Comparison of ENCODE assay signal across 17 cellular contexts in the genomic region with DNA sequence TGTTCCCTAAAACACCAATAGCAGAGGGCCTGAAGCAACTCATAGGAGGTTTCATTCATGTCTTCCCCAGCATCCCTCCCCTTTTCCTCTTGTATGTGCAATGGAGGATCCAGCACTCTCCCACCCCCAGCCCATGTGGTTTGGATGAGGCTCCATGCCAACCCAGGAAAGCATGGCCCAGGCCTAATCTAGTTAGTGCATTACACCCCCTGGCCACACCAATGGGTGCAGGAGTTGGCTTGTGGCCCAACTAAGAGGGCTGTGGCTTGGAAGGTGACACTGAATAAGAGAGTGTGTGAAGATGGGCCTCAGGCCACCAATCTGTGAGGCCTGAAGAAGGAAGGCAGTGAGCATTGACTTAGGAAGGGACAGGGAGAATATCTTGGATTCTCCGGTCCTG.
DNase-seq lines count a peak whose midpoint lies in the region; TF ChIP-seq lines count a peak whose summit lies in the region.
"Had no signal": no experiment of that assay in that cellular context is flagged by ENCODE, and none has a peak within 500 bp of the region (broad histone marks: within the 10 kb centered on the region; RNA-seq: fewer than 3 reads in every experiment).

No MANE protein-coding gene starts in this region.

- no peak for TF ChIP-seq CTCF in type B pancreatic cell (conservative IDR thresholded peaks at IDR 0.05)

- H3K27me3 ChIP-seq in BLaER1 = no peaks in the 10 kb centered on the region
- no peaks in the 10 kb centered on the region for H3K27me3 ChIP-seq in mesendoderm (ENCODE audit: insufficient read depth, low read length, poor library complexity)

- H3K27ac ChIP-seq in BLaER1 (no peak overlapping the region), mesendoderm (ENCODE audit: low read depth, low read length) (no peak overlapping the region)
- H3K27ac ChIP-seq: 22Rv1, A549 had no signal

- H2BK120ac ChIP-seq in mesendoderm (ENCODE audit: low read depth, low read length) = no peak overlapping the region

- POLR2A ChIA-PET in activated CD4-positive, alpha-beta T cell treated with anti-CD3 and anti-CD28 coated beads, Interleukin-2, amount 10 ng/mL, durations not matched to agents 7 days and 5 days (lab: Charles Lee) = no interaction called here

- H3K4me2 ChIP-seq in BLaER1 (peak overlapping the region; percentile 70; the same call in 1 of the 2 replicates), mesendoderm (ENCODE audit: low read length) (no peak overlapping the region)
- H3K4me2 ChIP-seq: A549 had no signal

- peak; percentile 50 for DNase-seq in activated CD4-positive, alpha-beta T cell treated with anti-CD3 and anti-CD28 coated beads, Interleukin-2, amount 10 ng/mL, durations not matched to agents 24 days and 14 days
- DNase-seq in activated CD4-positive, alpha-beta T cell treated with anti-CD3 and anti-CD28 coated beads, Interleukin-2, amount 10 ng/mL, durations not matched to agents 7 days and 5 days = no peak
- DNase-seq in islet precursor cell (peak; percentile 32), type B pancreatic cell (ENCODE audit: extremely low spot score, unreplicated experiment) (peak; percentile 42), NCI-H1105 treated with DMSO at 0.1 percent for 48 hours (lab: John Stamatoyannopoulos, UW) (no peak), mesendoderm (no peak)
- DNase-seq: AML-193; CD4-positive, alpha-beta memory T cell; DMS153; DMS79; GDM1; GOT3; H7 had no signal

- H3K4me1 ChIP-seq in BLaER1 (peaks cover 63% of the 10 kb centered on the region), mesendoderm (ENCODE audit: control insufficient read depth, low read depth, low read length) (no peaks in the 10 kb centered on the region)
- H3K4me1 ChIP-seq: A549 had no signal

- no peaks in the 10 kb centered on the region for H3K27me3 Mint-ChIP-seq in activated CD4-positive, alpha-beta T cell treated with anti-CD3 and anti-CD28 coated beads, Interleukin-2, amount 10 ng/mL, durations not matched to agents 24 days and 14 days
- H3K27me3 Mint-ChIP-seq in activated CD4-positive, alpha-beta T cell treated with anti-CD3 and anti-CD28 coated beads, Interleukin-2, amount 10 ng/mL, durations not matched to agents 7 days and 5 days = peaks cover 15% of the 10 kb centered on the region
- H3K27me3 Mint-ChIP-seq in type B pancreatic cell = peaks cover 10% of the 10 kb centered on the region

- no peak overlapping the region for H3K27ac Mint-ChIP-seq in activated CD4-positive, alpha-beta T cell treated with anti-CD3 and anti-CD28 coated beads, Interleukin-2, amount 10 ng/mL, durations not matched to agents 24 days and 14 days
- no peak overlapping the region for H3K27ac Mint-ChIP-seq in activated CD4-positive, alpha-beta T cell treated with anti-CD3 and anti-CD28 coated beads, Interleukin-2, amount 10 ng/mL, durations not matched to agents 7 days and 5 days
- no peak overlapping the region for H3K27ac Mint-ChIP-seq in type B pancreatic cell
- H3K27ac Mint-ChIP-seq: CD14-positive monocyte; CD4-positive, alpha-beta memory T cell had no signal

- no peak overlapping the region for H3K18ac ChIP-seq in mesendoderm (ENCODE audit: low read length)

- no peaks in the 10 kb centered on the region for H3K9me3 Mint-ChIP-seq in activated CD4-positive, alpha-beta T cell treated with anti-CD3 and anti-CD28 coated beads, Interleukin-2, amount 10 ng/mL, durations not matched to agents 24 days and 14 days
- no peaks in the 10 kb centered on the region for H3K9me3 Mint-ChIP-seq in activated CD4-positive, alpha-beta T cell treated with anti-CD3 and anti-CD28 coated beads, Interleukin-2, amount 10 ng/mL, durations not matched to agents 7 days and 5 days
- H3K9me3 Mint-ChIP-seq in type B pancreatic cell = no peaks in the 10 kb centered on the region

- H3K9ac ChIP-seq in BLaER1 = no peak overlapping the region
- H3K9ac ChIP-seq in mesendoderm (ENCODE audit: low read length) = no peak overlapping the region

- H3K4ac ChIP-seq in mesendoderm (ENCODE audit: low read depth, low read length) = no peak overlapping the region

- H3K36me3 ChIP-seq in BLaER1 (no peaks in the 10 kb centered on the region), mesendoderm (ENCODE audit: control insufficient read depth, insufficient read depth, low read length) (no peaks in the 10 kb centered on the region)

- H2BK15ac ChIP-seq in mesendoderm (replicated peaks; ENCODE audit: low read depth) = no peak overlapping the region

- H3K4me3 ChIP-seq in BLaER1 (no peak overlapping the region), mesendoderm (ENCODE audit: low read length) (no peak overlapping the region)
- H3K4me3 ChIP-seq: A549 had no signal

- no peaks in the 10 kb centered on the region for H3K79me1 ChIP-seq in mesendoderm (ENCODE audit: low read length)

- H3K4me3 Mint-ChIP-seq in activated CD4-positive, alpha-beta T cell treated with anti-CD3 and anti-CD28 coated beads, Interleukin-2, amount 10 ng/mL, durations not matched to agents 24 days and 14 days = no peak overlapping the region
- H3K4me3 Mint-ChIP-seq in activated CD4-positive, alpha-beta T cell treated with anti-CD3 and anti-CD28 coated beads, Interleukin-2, amount 10 ng/mL, durations not matched to agents 7 days and 5 days = no peak overlapping the region
- H3K4me3 Mint-ChIP-seq in type B pancreatic cell = no peak overlapping the region
- H3K4me3 Mint-ChIP-seq: CD14-positive monocyte; CD4-positive, alpha-beta memory T cell had no signal

- H3K36me3 Mint-ChIP-seq in activated CD4-positive, alpha-beta T cell treated with anti-CD3 and anti-CD28 coated beads, Interleukin-2, amount 10 ng/mL, durations not matched to agents 24 days and 14 days (ENCODE audit: low read depth) = no peaks in the 10 kb centered on the region
- no peaks in the 10 kb centered on the region for H3K36me3 Mint-ChIP-seq in activated CD4-positive, alpha-beta T cell treated with anti-CD3 and anti-CD28 coated beads, Interleukin-2, amount 10 ng/mL, durations not matched to agents 7 days and 5 days (ENCODE audit: low read depth)
- no peaks in the 10 kb centered on the region for H3K36me3 Mint-ChIP-seq in type B pancreatic cell
- H3K36me3 Mint-ChIP-seq: CD14-positive monocyte; CD4-positive, alpha-beta memory T cell had no signal

- WGBS in mesendoderm (ENCODE audit: extremely low coverage, insufficient coverage, low lambda C conversion rate) = no CpG with 5 or more reads among the region's 1 CpG

- H4K5ac ChIP-seq in mesendoderm (ENCODE audit: low read length) = no peak overlapping the region

- H3K9me3 ChIP-seq in BLaER1 = peaks cover 30% of the 10 kb centered on the region
- H3K9me3 ChIP-seq: A549 had no signal

- CTCF ChIA-PET in activated CD4-positive, alpha-beta T cell treated with anti-CD3 and anti-CD28 coated beads, Interleukin-2, amount 10 ng/mL, durations not matched to agents 7 days and 5 days (lab: Charles Lee) = no interaction called here

- H4K8ac ChIP-seq in mesendoderm (ENCODE audit: low read depth, low read length) = no peak overlapping the region

- H2AK5ac ChIP-seq in mesendoderm (ENCODE audit: low read length) = no peak overlapping the region

- no peaks in the 10 kb centered on the region for H3K79me2 ChIP-seq in mesendoderm (ENCODE audit: control insufficient read depth, insufficient read depth, low read length)

- no peak overlapping the region for H3K23ac ChIP-seq in mesendoderm (ENCODE audit: low read length)

- H2BK5ac ChIP-seq in mesendoderm (ENCODE audit: low read length) = no peak overlapping the region

- intact Hi-C loops in activated CD4-positive, alpha-beta T cell treated with anti-CD3 and anti-CD28 coated beads, Interleukin-2, amount 10 ng/mL, durations not matched to agents 24 days and 14 days (cut with micrococcal nuclease) = no loop called here

- no peaks in the 10 kb centered on the region for H4K20me1 ChIP-seq in BLaER1

- no peak overlapping the region for H3K56ac ChIP-seq in mesendoderm (ENCODE audit: low read length)

- no peaks in the 10 kb centered on the region for H3K4me1 Mint-ChIP-seq in activated CD4-positive, alpha-beta T cell treated with anti-CD3 and anti-CD28 coated beads, Interleukin-2, amount 10 ng/mL, durations not matched to agents 24 days and 14 days
- H3K4me1 Mint-ChIP-seq in activated CD4-positive, alpha-beta T cell treated with anti-CD3 and anti-CD28 coated beads, Interleukin-2, amount 10 ng/mL, durations not matched to agents 7 days and 5 days = no peaks in the 10 kb centered on the region
- H3K4me1 Mint-ChIP-seq in type B pancreatic cell (ENCODE audit: unreplicated experiment) = no peaks in the 10 kb centered on the region
- H3K4me1 Mint-ChIP-seq: CD4-positive, alpha-beta memory T cell had no signal

Comparison
In these comparisons a context has a peak if more than half of its experiments do, and no peak if none do; other contexts are left out.
1. DNase-seq: peak in activated CD4-positive, alpha-beta T cell treated with anti-CD3 and anti-CD28 coated beads, Interleukin-2, amount 10 ng/mL, durations not matched to agents 24 days and 14 days (single experiment), islet precursor cell (single experiment) and type B pancreatic cell (single experiment); none in activated CD4-positive, alpha-beta T cell treated with anti-CD3 and anti-CD28 coated beads, Interleukin-2, amount 10 ng/mL, durations not matched to agents 7 days and 5 days (single experiment), NCI-H1105 treated with DMSO at 0.1 percent for 48 hours (single experiment) and mesendoderm (single experiment).